14 cellular contexts compared by ENCODE assay signal in genomic region chr3:195632501-195633185, GRCh38. TPM values are rescaled to one million over a fixed set of nuclear protein-coding genes. Genes with fewer than 3 reads are reported as not detected.
DNase-seq lines count a peak whose midpoint lies in the region; ATAC-seq and TF ChIP-seq lines count a peak whose summit lies in the region.
"Not testable (repeated sequence)": the region's sequence is repeated elsewhere in the genome, so short reads cannot be mapped to it uniquely, and the experiment has no call there.
"Had no signal": no experiment of that assay in that cellular context is flagged by ENCODE, and none has a peak within 500 bp of the region (broad histone marks: within the 10 kb centered on the region; RNA-seq: fewer than 3 reads in every experiment).

No MANE protein-coding gene starts in this region.

- TF ChIP-seq CTCF in Caco-2 (IDR thresholded peaks at IDR 0.05; ENCODE audit: insufficient read depth in 1 of 2, low read depth in 1 of 2, low read length in 1 of 2, severe bottlenecking in 1 of 2, unreplicated experiment in 1 of 2) = not testable (repeated sequence)

- H3K4me1 ChIP-seq in Caco-2 = not testable (repeated sequence)

- H3K27me3 ChIP-seq in Caco-2 (replicated peaks; ENCODE audit: control insufficient read depth, insufficient read depth, low read length) = not testable (repeated sequence)

- not testable (repeated sequence) for H3K27me3 Mint-ChIP-seq in Caco-2 (ENCODE audit: insufficient read depth, unreplicated experiment); T-cell; activated CD8-positive, alpha-beta memory T cell treated with anti-CD3 and anti-CD28 coated beads, Interleukin-2, amount 10 ng/mL, durations not matched to agents 7 days and 5 days; natural killer cell treated with Interleukin-12 subunit alpha and Interleukin-12 subunit beta and Interleukin-15 and Interleukin-18, amount 100 ng/mL, for 72 hours

- not testable (repeated sequence) for ATAC-seq in T-cell (replicated peaks in 1 of 4); activated CD8-positive, alpha-beta memory T cell treated with anti-CD3 and anti-CD28 coated beads, Interleukin-2, amount 10 ng/mL, durations not matched to agents 7 days and 5 days; natural killer cell treated with Interleukin-12 subunit alpha and Interleukin-12 subunit beta and Interleukin-15 and Interleukin-18, amount 100 ng/mL, for 72 hours
- ATAC-seq in activated naive CD4-positive, alpha-beta T cell treated with anti-CD3 and anti-CD28 coated beads, Interleukin-2, amount 50 U/mL, for 72 hours = peak in 1 of 2 donors; percentile 0

- H3K27ac Mint-ChIP-seq in Caco-2 (ENCODE audit: unreplicated experiment) = not testable (repeated sequence)
- peak overlapping the region; percentile 55 to 61 for H3K27ac Mint-ChIP-seq in T-cell
- peak overlapping the region; percentile 67 for H3K27ac Mint-ChIP-seq in activated CD8-positive, alpha-beta memory T cell treated with anti-CD3 and anti-CD28 coated beads, Interleukin-2, amount 10 ng/mL, durations not matched to agents 7 days and 5 days
- peak overlapping the region; percentile 90 to 96 for H3K27ac Mint-ChIP-seq in activated naive CD4-positive, alpha-beta T cell treated with anti-CD3 and anti-CD28 coated beads, Interleukin-2, amount 50 U/mL, for 72 hours
- peak overlapping the region; percentile 69 to 76 for H3K27ac Mint-ChIP-seq in natural killer cell treated with Interleukin-12 subunit alpha and Interleukin-12 subunit beta and Interleukin-15 and Interleukin-18, amount 100 ng/mL, for 72 hours

- H3K9me3 Mint-ChIP-seq in Caco-2 (ENCODE audit: unreplicated experiment); T-cell; activated CD8-positive, alpha-beta memory T cell treated with anti-CD3 and anti-CD28 coated beads, Interleukin-2, amount 10 ng/mL, durations not matched to agents 7 days and 5 days (ENCODE audit: low read depth); activated naive CD4-positive, alpha-beta T cell treated with anti-CD3 and anti-CD28 coated beads, Interleukin-2, amount 50 U/mL, for 72 hours; natural killer cell treated with Interleukin-12 subunit alpha and Interleukin-12 subunit beta and Interleukin-15 and Interleukin-18, amount 100 ng/mL, for 72 hours: not testable (repeated sequence)

- POLR2A ChIA-PET in Caco-2 (lab: Charles Lee); T-cell (lab: Charles Lee): not testable (repeated sequence)

- H3K36me3 ChIP-seq in Caco-2 (ENCODE audit: control insufficient read depth, insufficient read depth, low read length) = not testable (repeated sequence)

- intact Hi-C loops in Caco-2 (cut with micrococcal nuclease; ENCODE audit: unreplicated experiment); cardiac septum (cut with DNase I): not testable (repeated sequence)

- not testable (repeated sequence) for DNase-seq in Caco-2; activated CD8-positive, alpha-beta memory T cell treated with anti-CD3 and anti-CD28 coated beads, Interleukin-2, amount 10 ng/mL, durations not matched to agents 7 days and 5 days; activated naive CD4-positive, alpha-beta T cell treated with anti-CD3 and anti-CD28 coated beads, Interleukin-2, amount 50 U/mL, for 72 hours (ENCODE audit: low spot score in 2 of 2); natural killer cell treated with Interleukin-12 subunit alpha and Interleukin-12 subunit beta and Interleukin-15 and Interleukin-18, amount 100 ng/mL, for 72 hours (ENCODE audit: low spot score)
- DNase-seq in T-cell (peak in 1 of 34 experiments; percentile 7), cardiac septum (ENCODE audit: low spot score) (peak; percentile 71)
- DNase-seq in stimulated activated CD8-positive, alpha-beta memory T cell treated with anti-CD3 and anti-CD28 coated beads, Interleukin-4, amount 100 ng/mL, for 48 hours = peak; percentile 39

- not testable (repeated sequence) for H3K36me3 Mint-ChIP-seq in Caco-2 (ENCODE audit: insufficient read depth, unreplicated experiment); T-cell; activated CD8-positive, alpha-beta memory T cell treated with anti-CD3 and anti-CD28 coated beads, Interleukin-2, amount 10 ng/mL, durations not matched to agents 7 days and 5 days; activated naive CD4-positive, alpha-beta T cell treated with anti-CD3 and anti-CD28 coated beads, Interleukin-2, amount 50 U/mL, for 72 hours; natural killer cell treated with Interleukin-12 subunit alpha and Interleukin-12 subunit beta and Interleukin-15 and Interleukin-18, amount 100 ng/mL, for 72 hours

- H3K4me3 Mint-ChIP-seq in Caco-2 (ENCODE audit: unreplicated experiment) (peak overlapping the region; percentile 24), T-cell (peak overlapping the region in 2 of 3 donors; percentile 22 to 25)
- H3K4me3 Mint-ChIP-seq in activated CD8-positive, alpha-beta memory T cell treated with anti-CD3 and anti-CD28 coated beads, Interleukin-2, amount 10 ng/mL, durations not matched to agents 7 days and 5 days = not testable (repeated sequence)
- peak overlapping the region; percentile 55 for H3K4me3 Mint-ChIP-seq in natural killer cell treated with Interleukin-12 subunit alpha and Interleukin-12 subunit beta and Interleukin-15 and Interleukin-18, amount 100 ng/mL, for 72 hours

- BruUV-seq in Caco-2 (replicated peaks; lab: Mats Ljungman, UMichigan) = not testable (repeated sequence)

- not testable (repeated sequence) for H3K4me1 Mint-ChIP-seq in Caco-2 (ENCODE audit: low read depth, unreplicated experiment)
- H3K4me1 Mint-ChIP-seq in T-cell = peaks cover 0 to 14% (median 10%) of the 10 kb centered on the region in 3 donors
- H3K4me1 Mint-ChIP-seq in activated CD8-positive, alpha-beta memory T cell treated with anti-CD3 and anti-CD28 coated beads, Interleukin-2, amount 10 ng/mL, durations not matched to agents 7 days and 5 days = peaks cover 21% of the 10 kb centered on the region
- H3K4me1 Mint-ChIP-seq in natural killer cell treated with Interleukin-12 subunit alpha and Interleukin-12 subunit beta and Interleukin-15 and Interleukin-18, amount 100 ng/mL, for 72 hours (ENCODE audit: low read depth in 2 of 2) = peaks cover 5 to 11% of the 10 kb centered on the region in 2 donors

- H3K9me3 ChIP-seq in Caco-2 = not testable (repeated sequence)

- H3K4me3 ChIP-seq in Caco-2 (ENCODE audit: low read depth, low read length) = not testable (repeated sequence)

- CTCF ChIA-PET in Caco-2 (lab: Charles Lee); T-cell (lab: Charles Lee); activated CD8-positive, alpha-beta memory T cell treated with anti-CD3 and anti-CD28 coated beads, Interleukin-2, amount 10 ng/mL, durations not matched to agents 7 days and 5 days (lab: Charles Lee): not testable (repeated sequence)

RNA-seq across cellular contexts. Expression of gene APOD, which starts 48.9 kb away (rescaled TPM):
- 62.0 and 101 TPM in 2 replicates for total RNA-seq in Caco-2 (2022)
- under 1 TPM in 1 of 5 donors, not detected in 4; 0.55 TPM for total RNA-seq in T-cell
- 1 to 10 TPM in 1 of 2 experiments, not detected in 1; 9.3 TPM for total RNA-seq in activated CD8-positive, alpha-beta memory T cell treated with anti-CD3 and anti-CD28 coated beads, Interleukin-2, amount 10 ng/mL, durations not matched to agents 7 days and 5 days
- total RNA-seq in activated naive CD4-positive, alpha-beta T cell treated with anti-CD3 and anti-CD28 coated beads, Interleukin-2, amount 50 U/mL, for 72 hours = under 1 TPM; 0.30 to 0.54 TPM
- total RNA-seq in cardiac septum = 692 TPM
- not detected for total RNA-seq in natural killer cell treated with Interleukin-12 subunit alpha and Interleukin-12 subunit beta and Interleukin-15 and Interleukin-18, amount 100 ng/mL, for 72 hours
- total RNA-seq: activated naive CD8-positive, alpha-beta T cell treated with anti-CD3 and anti-CD28 coated beads, Interleukin-2, amount 10 ng/mL, durations not matched to agents 7 days and 5 days; astrocyte; endodermal cell; IMR-90; PC-3; renal cortical epithelial cell; T-helper 2 cell treated with Interferon-gamma antibody and Interleukin-4, amounts not matched to agents 100 ng/mL and 5 ng/mL, for 36 hours had no signal
